ENCODE assay signal across 18 cellular contexts in the genomic region with DNA sequence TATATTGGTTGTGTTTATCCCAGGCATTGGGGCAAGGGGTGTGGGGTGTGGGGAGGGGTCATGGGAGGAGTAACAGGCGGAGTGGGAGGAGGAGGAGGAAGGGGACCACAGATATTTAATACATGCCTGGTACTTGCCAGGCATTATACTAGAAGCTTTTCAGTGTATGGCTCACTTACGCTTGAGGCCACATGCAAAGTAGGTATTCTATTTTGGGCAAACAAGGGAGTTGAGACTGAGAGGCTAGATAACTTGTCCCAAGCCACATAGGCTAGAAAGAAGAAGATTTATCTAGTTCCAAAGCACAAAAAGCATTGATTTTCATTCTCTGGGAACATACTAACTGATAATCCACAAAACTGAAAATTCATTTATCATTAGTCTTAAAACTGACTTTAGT.
"Had no signal": no experiment of that assay in that cellular context is flagged by ENCODE, and none has a peak within 500 bp of the region (broad histone marks: within the 10 kb centered on the region; RNA-seq: fewer than 3 reads in every experiment).

No MANE protein-coding gene starts in this region.

- H3K9me3 Mint-ChIP-seq: activated naive CD4-positive, alpha-beta T cell treated with anti-CD3 and anti-CD28 coated beads, Interleukin-2, amount 50 U/mL, for 72 hours; nephron progenitor cell; stimulated activated naive CD8-positive, alpha-beta T cell treated with anti-CD3 and anti-CD28 coated beads, Interleukin-15, amount 100 ng/mL, for 72 hours had no signal

- H3K36me3 Mint-ChIP-seq: activated naive CD4-positive, alpha-beta T cell treated with anti-CD3 and anti-CD28 coated beads, Interleukin-2, amount 50 U/mL, for 72 hours had no signal

- DNase-seq: activated effector memory CD4-positive, alpha-beta T cell treated with anti-CD3 and anti-CD28 coated beads, Interleukin-2, amount 50 U/mL, for 16 hours; amniotic stem cell; body of pancreas; central memory CD4-positive, alpha-beta T cell; cortex of kidney; effector CD8-positive, alpha-beta T cell; gastrocnemius medialis; kidney; left ventricle myocardium inferior; mesenchymal stem cell; nephron progenitor cell; stimulated activated CD4-positive, alpha-beta T cell treated with anti-CD3 and anti-CD28 coated beads, Interleukin-15, amount 100 ng/mL, for 24 hours; stimulated activated CD4-positive, alpha-beta T cell treated with anti-CD3 and anti-CD28 coated beads, Interleukin-4, amount 100 ng/mL, for 24 hours; stimulated activated naive CD8-positive, alpha-beta T cell treated with anti-CD3 and anti-CD28 coated beads, Interleukin-15, amount 100 ng/mL, for 72 hours; testis; upper lobe of right lung had no signal

- H3K4me3 Mint-ChIP-seq: nephron progenitor cell; stimulated activated naive CD8-positive, alpha-beta T cell treated with anti-CD3 and anti-CD28 coated beads, Interleukin-15, amount 100 ng/mL, for 72 hours had no signal

- H3K27ac Mint-ChIP-seq: activated naive CD4-positive, alpha-beta T cell treated with anti-CD3 and anti-CD28 coated beads, Interleukin-2, amount 50 U/mL, for 72 hours; nephron progenitor cell; stimulated activated naive CD8-positive, alpha-beta T cell treated with anti-CD3 and anti-CD28 coated beads, Interleukin-15, amount 100 ng/mL, for 72 hours had no signal

- ATAC-seq: activated CD4-positive, CD25-positive, alpha-beta regulatory T cell treated with anti-CD3 and anti-CD28 coated beads, Interleukin-2, amount 50 U/mL, for 24 hours; activated naive CD4-positive, alpha-beta T cell treated with anti-CD3 and anti-CD28 coated beads, Interleukin-2, amount 50 U/mL, for 72 hours; body of pancreas; gastrocnemius medialis; stimulated activated naive CD8-positive, alpha-beta T cell treated with anti-CD3 and anti-CD28 coated beads, Interleukin-15, amount 100 ng/mL, for 72 hours; upper lobe of right lung had no signal

- H3K4me1 Mint-ChIP-seq: stimulated activated naive CD8-positive, alpha-beta T cell treated with anti-CD3 and anti-CD28 coated beads, Interleukin-15, amount 100 ng/mL, for 72 hours had no signal
